21 cellular contexts compared by ENCODE assay signal in genomic region chr15:49103676-49104075, GRCh38. TPM values are rescaled to one million over a fixed set of nuclear protein-coding genes. Genes with fewer than 3 reads are reported as not detected.
DNase-seq lines count a peak whose midpoint lies in the region; ATAC-seq, FAIRE-seq and TF ChIP-seq lines count a peak whose summit lies in the region.
"Had no signal": no experiment of that assay in that cellular context is flagged by ENCODE, and none has a peak within 500 bp of the region (broad histone marks: within the 10 kb centered on the region; RNA-seq: fewer than 3 reads in every experiment).

No MANE protein-coding gene starts in this region.

- H3K27ac Mint-ChIP-seq in HFFc6 (peak overlapping the region; percentile 48; the same call in 1 of the 2 replicates), natural killer cell (no peak overlapping the region)
- H3K27ac Mint-ChIP-seq: B cell; CD4-positive, CD25-positive, alpha-beta regulatory T cell; CD8-positive, alpha-beta T cell had no signal

- POLR2A ChIA-PET in endothelial cell of umbilical vein (lab: Charles Lee): no interaction called here

- H4K20me1 ChIP-seq in BLaER1 (no peaks in the 10 kb centered on the region), endothelial cell of umbilical vein (replicated peaks; ENCODE audit: control insufficient read depth, extremely low read depth, insufficient read depth, low read length) (no peaks in the 10 kb centered on the region)

- peaks cover 37% of the 10 kb centered on the region for H3K4me1 ChIP-seq in BLaER1
- H3K4me1 ChIP-seq in endothelial cell of umbilical vein (ENCODE audit: control insufficient read depth, extremely low read depth, insufficient read depth, low read length): peaks cover 5% of the 10 kb centered on the region
- H3K4me1 ChIP-seq: Caco-2 had no signal

- BruUV-seq in endothelial cell of umbilical vein (replicated peaks; lab: Mats Ljungman, UMichigan): no TSS peak

- H3K9ac ChIP-seq in BLaER1: no peak overlapping the region
- H3K9ac ChIP-seq in endothelial cell of umbilical vein (replicated peaks; ENCODE audit: extremely low read depth, insufficient read depth, low read length): no peak overlapping the region

- H3K4me1 Mint-ChIP-seq in HFFc6 (ENCODE audit: low read depth): peaks cover 12% of the 10 kb centered on the region
- no peaks in the 10 kb centered on the region for H3K4me1 Mint-ChIP-seq in natural killer cell
- H3K4me1 Mint-ChIP-seq: B cell had no signal

- TF ChIP-seq POLR2A in endothelial cell of umbilical vein (IDR thresholded peaks at IDR 0.05; ENCODE audit: low read depth, low read length): no peak

- H3K27me3 Mint-ChIP-seq in HFFc6 (ENCODE audit: insufficient read depth): no peaks in the 10 kb centered on the region
- no peaks in the 10 kb centered on the region for H3K27me3 Mint-ChIP-seq in natural killer cell (ENCODE audit: low read depth in 2 of 2)
- H3K27me3 Mint-ChIP-seq: B cell; CD4-positive, CD25-positive, alpha-beta regulatory T cell had no signal

- H3K9me3 Mint-ChIP-seq in HFFc6: no peaks in the 10 kb centered on the region
- H3K9me3 Mint-ChIP-seq in natural killer cell: no peaks in the 10 kb centered on the region
- H3K9me3 Mint-ChIP-seq: CD4-positive, CD25-positive, alpha-beta regulatory T cell; CD8-positive, alpha-beta T cell had no signal

- H3K36me3 Mint-ChIP-seq in HFFc6 (ENCODE audit: low read depth) (peaks cover 9% of the 10 kb centered on the region), natural killer cell (peaks cover 15% of the 10 kb centered on the region)

- H3K4me3 Mint-ChIP-seq in HFFc6 (no peak overlapping the region), natural killer cell (no peak overlapping the region)
- H3K4me3 Mint-ChIP-seq: B cell; CD4-positive, CD25-positive, alpha-beta regulatory T cell; CD8-positive, alpha-beta T cell had no signal

- no peak for ATAC-seq in natural killer cell
- ATAC-seq: CD8-positive, alpha-beta T cell had no signal

- H3K4me3 ChIP-seq in BLaER1 (no peak overlapping the region), endothelial cell of umbilical vein (replicated peaks in 1 of 3; ENCODE audit: insufficient read depth in 1 of 3, low read depth in 1 of 3, low read length in 3 of 3) (no peak overlapping the region)

- H3K27me3 ChIP-seq in BLaER1 (no peaks in the 10 kb centered on the region), endothelial cell of umbilical vein (ENCODE audit: control insufficient read depth in 2 of 2, insufficient read depth in 2 of 2, low read length in 2 of 2) (no peaks in the 10 kb centered on the region)

- peaks cover 59% of the 10 kb centered on the region for H3K36me3 ChIP-seq in BLaER1
- peaks cover 5 to 6% of the 10 kb centered on the region in 2 experiments for H3K36me3 ChIP-seq in endothelial cell of umbilical vein (ENCODE audit: control insufficient read depth in 2 of 2, extremely low read depth in 1 of 2, insufficient read depth in 2 of 2, low read length in 2 of 2)

- dilution Hi-C loops in endothelial cell of umbilical vein (cut with MboI; ENCODE audit: extremely low pct_ligation_motif_present, low sequenced_read_pairs): no loop called here

- DNase-seq in HFFc6 (no peak), endothelial cell of umbilical vein (ENCODE audit: low read depth, low spot score) (peak; percentile 33), lung microvascular endothelial cell (ENCODE audit: low read depth in 2 of 2) (peak; percentile 37 to 48), OCI-M2 (lab: John Stamatoyannopoulos, UW; ENCODE audit: unreplicated experiment) (no peak), SK-N-DZ (ENCODE audit: low spot score) (no peak), SIG-M5 treated with dmso at 0.1 percent for 504 hours (lab: John Stamatoyannopoulos, UW; ENCODE audit: unreplicated experiment) (no peak), natural killer cell (no peak)
- DNase-seq: Caco-2; CD4-positive, CD25-positive, alpha-beta regulatory T cell; CD8-positive, alpha-beta T cell; DMS153; DND-41; H7 had no signal

- no peak for FAIRE-seq in endothelial cell of umbilical vein (lab: Jason Lieb, UNC)
- FAIRE-seq: A204.1, G401.6, GM12892, H1 had no signal

- H3K27ac ChIP-seq in BLaER1: peak overlapping the region; percentile 5; the same call in 1 of the 2 replicates
- no peak overlapping the region for H3K27ac ChIP-seq in endothelial cell of umbilical vein (ENCODE audit: insufficient read depth, low read depth, low read length)
- H3K27ac ChIP-seq: 22Rv1, C4-2B had no signal

- TF ChIP-seq CTCF in HFFc6 (IDR thresholded peaks at IDR 0.05) (no peak), endothelial cell of umbilical vein (IDR thresholded peaks at IDR 0.05; ENCODE audit: extremely low read depth in 1 of 2, insufficient read depth in 1 of 2, low read depth in 1 of 2, low read length in 2 of 2) (no peak), natural killer cell (IDR thresholded peaks at IDR 0.05) (no peak)

- H3K4me2 ChIP-seq in BLaER1: peak overlapping the region; percentile 70
- no peak overlapping the region for H3K4me2 ChIP-seq in endothelial cell of umbilical vein (ENCODE audit: insufficient read depth, low read length)

- intact Hi-C loops in endothelial cell of umbilical vein (cut with micrococcal nuclease): no loop called here
- intact Hi-C loops in natural killer cell (cut with micrococcal nuclease): no loop called here

- no peaks in the 10 kb centered on the region for H3K79me2 ChIP-seq in endothelial cell of umbilical vein (ENCODE audit: control insufficient read depth, insufficient read depth, low read length)

- H3K9me3 ChIP-seq in BLaER1 (no peaks in the 10 kb centered on the region), endothelial cell of umbilical vein (replicated peaks; ENCODE audit: control insufficient read depth, insufficient read depth, low read length) (no peaks in the 10 kb centered on the region)
- H3K9me3 ChIP-seq: Caco-2 had no signal

- CTCF ChIA-PET in endothelial cell of umbilical vein (lab: Charles Lee): interaction anchor here (1.1 to 1.2 kb wide), 2 partner anchors 10 to 19 kb away, joined by 4 read pairs; no protein-coding TSS in a partner anchor

- no peak overlapping the region for H2AFZ ChIP-seq in endothelial cell of umbilical vein (ENCODE audit: low read depth, low read length)

- H3K9me1 ChIP-seq in endothelial cell of umbilical vein (replicated peaks; ENCODE audit: control insufficient read depth, extremely low read depth, insufficient read depth, low read length): no peaks in the 10 kb centered on the region

TF ChIP-seq in endothelial cell of umbilical vein, 7 proteins besides CTCF, POLR2A, EP300 and RAD21:
- TF ChIP-seq MYC (IDR thresholded peaks at IDR 0.05; ENCODE audit: low read depth, low read length) (no peak), MAX (IDR thresholded peaks at IDR 0.05; ENCODE audit: insufficient read depth, insufficient read length) (no peak), POLR2AphosphoS5 (IDR thresholded peaks at IDR 0.05; ENCODE audit: insufficient read depth, low read depth, low read length) (no peak), JUN (IDR thresholded peaks at IDR 0.05; ENCODE audit: borderline replicate concordance, insufficient read depth, insufficient read length, low read depth) (no peak), GATA2 (IDR thresholded peaks at IDR 0.05; ENCODE audit: insufficient read depth, insufficient read length, low read depth, low read length) (no peak), FOS (IDR thresholded peaks at IDR 0.05; ENCODE audit: borderline replicate concordance, insufficient read depth, low read length) (no peak), EZH2 (IDR thresholded peaks at IDR 0.05; ENCODE audit: borderline replicate concordance, low read depth, low read length, severe bottlenecking) (no peak)

RNA-seq across cellular contexts. Expression of gene COPS2, which starts 51.7 kb away (rescaled TPM):
- total RNA-seq in HFFc6 (2021; fragmentation: NEBNext Ultra II Directional; extraction: Animal tissue kit (Norgen Biotek cat#: 25700)): 100 to 1,000 TPM; 116 to 126 (median 122) TPM
- total RNA-seq in endothelial cell of umbilical vein: 74.9 and 79.3 TPM in 2 replicates
- polyA plus RNA-seq in endothelial cell of umbilical vein: 14.8 and 20.2 TPM in 2 replicates
- polyA plus RNA-seq in endothelial cell of umbilical vein (2011; cell fraction: cytosol; rRNA removed): 42.2 and 42.6 TPM in 2 replicates
- polyA plus RNA-seq in endothelial cell of umbilical vein (2011; cell fraction: nucleus; rRNA removed): 22.2 and 32.4 TPM in 2 replicates
- 50.1 and 99.1 TPM in 2 replicates for polyA plus RNA-seq in endothelial cell of umbilical vein (2012)
- 21.7 and 22.0 TPM in 2 replicates for polyA minus RNA-seq in endothelial cell of umbilical vein
- 45.4 TPM for polyA minus RNA-seq in endothelial cell of umbilical vein (2011; cell fraction: cytosol; rRNA and poly(A)+ RNA removed)
- 27.7 and 41.8 TPM in 2 replicates for polyA minus RNA-seq in endothelial cell of umbilical vein (2011; cell fraction: nucleus; rRNA and poly(A)+ RNA removed)
- total RNA-seq in lung microvascular endothelial cell: 30.0 and 47.5 TPM in 2 replicates
- 79.6 and 80.5 TPM in 2 replicates for polyA plus RNA-seq in SK-N-DZ (2014; cell fraction: cytosol; rRNA removed)
- 43.5 and 56.6 TPM in 2 replicates for polyA plus RNA-seq in SK-N-DZ (2014; cell fraction: nucleus; rRNA removed)
- total RNA-seq in natural killer cell: 10 to 100 TPM; 77.6 to 90.7 (median 89.3) TPM

RNA-seq across cellular contexts. Expression of gene SECISBP2L, which starts 57.4 kb away (rescaled TPM):
- total RNA-seq in HFFc6 (2021; fragmentation: NEBNext Ultra II Directional; extraction: Animal tissue kit (Norgen Biotek cat#: 25700)): 10 to 100 TPM; 46.2 to 57.6 (median 54.7) TPM
- total RNA-seq in endothelial cell of umbilical vein (44.7 and 52.3 TPM in 2 replicates), lung microvascular endothelial cell (22.0 and 26.4 TPM in 2 replicates), natural killer cell (10 to 100 TPM; 78.8 to 97.7 (median 93.7) TPM)
- polyA plus RNA-seq in endothelial cell of umbilical vein: 23.1 and 23.2 TPM in 2 replicates
- 9.3 and 10.1 TPM in 2 replicates for polyA plus RNA-seq in endothelial cell of umbilical vein (2011; cell fraction: cytosol; rRNA removed)
- polyA plus RNA-seq in endothelial cell of umbilical vein (2011; cell fraction: nucleus; rRNA removed): 25.5 and 26.3 TPM in 2 replicates
- polyA plus RNA-seq in endothelial cell of umbilical vein (2012): 16.2 and 20.6 TPM in 2 replicates
- 115 TPM in 2 replicates for polyA minus RNA-seq in endothelial cell of umbilical vein
- polyA minus RNA-seq in endothelial cell of umbilical vein (2011; cell fraction: cytosol; rRNA and poly(A)+ RNA removed): 11.1 TPM
- polyA minus RNA-seq in endothelial cell of umbilical vein (2011; cell fraction: nucleus; rRNA and poly(A)+ RNA removed): 101 and 132 TPM in 2 replicates
- polyA plus RNA-seq in SK-N-DZ (2014; cell fraction: cytosol; rRNA removed): 7.3 and 8.4 TPM in 2 replicates
- 7.3 and 8.0 TPM in 2 replicates for polyA plus RNA-seq in SK-N-DZ (2014; cell fraction: nucleus; rRNA removed)

Comparison
In these comparisons a context has a peak if more than half of its experiments do, and no peak if none do; other contexts are left out.
1. DNase-seq: peak in endothelial cell of umbilical vein (single experiment) and lung microvascular endothelial cell (2 of 2); none in HFFc6 (single experiment), OCI-M2 (single experiment), SK-N-DZ (single experiment), SIG-M5 treated with dmso at 0.1 percent for 504 hours (single experiment) and natural killer cell (single experiment).